16 cellular contexts compared by ENCODE assay signal in the genomic region with DNA sequence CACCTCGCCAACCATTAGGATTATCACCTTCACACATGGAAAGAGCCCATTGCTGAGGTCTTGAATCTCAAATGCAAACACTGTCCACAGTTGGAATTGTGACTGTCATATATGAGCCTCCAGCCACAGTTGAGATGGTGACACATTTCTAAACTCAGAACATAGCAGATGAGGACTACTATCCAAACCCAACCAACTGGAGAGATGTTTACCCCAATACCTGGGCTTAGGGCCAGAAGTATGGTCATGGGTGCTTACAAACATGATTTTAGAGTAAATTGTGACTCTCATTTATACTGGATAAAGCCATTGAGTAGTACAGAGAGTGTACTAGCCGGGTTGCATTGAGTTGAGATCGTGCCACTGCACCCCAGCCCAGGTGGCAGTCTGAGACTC.
"Had no signal": no experiment of that assay in that cellular context is flagged by ENCODE, and none has a peak within 500 bp of the region (broad histone marks: within the 10 kb centered on the region; RNA-seq: fewer than 3 reads in every experiment).

No MANE protein-coding gene starts in this region.

- H3K4me1 ChIP-seq: heart right ventricle, lower lobe of right lung, tibial artery had no signal

- H3K27me3 ChIP-seq: heart right ventricle, tibial artery had no signal

- DNase-seq: activated CD4-positive, alpha-beta T cell treated with anti-CD3 and anti-CD28 coated beads, Interleukin-2, amount 50 U/mL, for 48 hours; activated CD8-positive, alpha-beta memory T cell treated with anti-CD3 and anti-CD28 coated beads, Interleukin-2, amount 10 ng/mL, durations not matched to agents 7 days and 5 days; activated effector memory CD4-positive, alpha-beta T cell treated with Interleukin-2 at 50 U/mL for 16 hours; activated naive CD4-positive, alpha-beta T cell treated with anti-CD3 and anti-CD28 coated beads for 36 hours; activated naive CD8-positive, alpha-beta T cell treated with anti-CD3 and anti-CD28 coated beads, Interleukin-2, amount 50 U/mL, for 24 hours; foreskin fibroblast; heart right ventricle; lower lobe of right lung; mesendoderm; naive B cell; nucleus accumbens; stimulated activated CD4-positive, alpha-beta T cell treated with anti-CD3 and anti-CD28 coated beads, Interleukin-4, amount 100 ng/mL, for 1 hour; stimulated activated naive CD4-positive, alpha-beta T cell treated with Interleukin-2 at 50 U/mL for 16 hours; substantia nigra; T1000; tibial artery had no signal

- H3K36me3 ChIP-seq: lower lobe of right lung had no signal

- H3K4me3 ChIP-seq: heart right ventricle, lower lobe of right lung, tibial artery had no signal

- H3K9me3 ChIP-seq: heart right ventricle, lower lobe of right lung, tibial artery had no signal

- H3K27ac ChIP-seq: heart right ventricle, lower lobe of right lung, tibial artery had no signal
